In genomic region chr5:174192103-174192655, GRCh38 we compare ENCODE assay signal across 25 cellular contexts.
"Had no signal": no experiment of that assay in that cellular context is flagged by ENCODE, and none has a peak within 500 bp of the region (broad histone marks: within the 10 kb centered on the region; RNA-seq: fewer than 3 reads in every experiment).

No MANE protein-coding gene starts in this region.

- H3K27me3 Mint-ChIP-seq: activated CD4-positive, alpha-beta memory T cell treated with anti-CD3 and anti-CD28 coated beads, Interleukin-2, amount 10 ng/mL, durations not matched to agents 7 days and 5 days; activated naive CD8-positive, alpha-beta T cell treated with anti-CD3 and anti-CD28 coated beads, Interleukin-2, amount 10 ng/mL, durations not matched to agents 7 days and 5 days; central memory CD8-positive, alpha-beta T cell had no signal

- H3K4me3 ChIP-seq: adrenal gland, breast epithelium, SK-N-MC had no signal

- H3K4me1 ChIP-seq: adrenal gland, breast epithelium had no signal

- H3K27ac Mint-ChIP-seq: activated CD4-positive, alpha-beta memory T cell treated with anti-CD3 and anti-CD28 coated beads, Interleukin-2, amount 10 ng/mL, durations not matched to agents 7 days and 5 days; activated CD4-positive, alpha-beta T cell treated with anti-CD3 and anti-CD28 coated beads for 36 hours; activated naive CD8-positive, alpha-beta T cell treated with anti-CD3 and anti-CD28 coated beads, Interleukin-2, amount 10 ng/mL, durations not matched to agents 7 days and 5 days had no signal

- H3K36me3 Mint-ChIP-seq: activated naive CD8-positive, alpha-beta T cell treated with anti-CD3 and anti-CD28 coated beads, Interleukin-2, amount 10 ng/mL, durations not matched to agents 7 days and 5 days had no signal

- ATAC-seq: activated CD4-positive, alpha-beta T cell treated with anti-CD3 and anti-CD28 coated beads for 36 hours; Panc1; Right ventricle myocardium inferior had no signal

- H3K9me3 ChIP-seq: adrenal gland, breast epithelium had no signal

- H3K4me1 Mint-ChIP-seq: activated CD4-positive, alpha-beta memory T cell treated with anti-CD3 and anti-CD28 coated beads, Interleukin-2, amount 10 ng/mL, durations not matched to agents 7 days and 5 days; activated CD4-positive, alpha-beta T cell treated with anti-CD3 and anti-CD28 coated beads for 36 hours; activated naive CD8-positive, alpha-beta T cell treated with anti-CD3 and anti-CD28 coated beads, Interleukin-2, amount 10 ng/mL, durations not matched to agents 7 days and 5 days; central memory CD8-positive, alpha-beta T cell had no signal

- H3K27ac ChIP-seq: adrenal gland, breast epithelium, SK-N-MC, VCaP had no signal

- DNase-seq: activated CD4-positive, alpha-beta memory T cell treated with anti-CD3 and anti-CD28 coated beads, Interleukin-2, amount 10 ng/mL, durations not matched to agents 7 days and 5 days; activated CD4-positive, alpha-beta T cell treated with anti-CD3 and anti-CD28 coated beads for 36 hours; activated CD4-positive, alpha-beta T cell treated with anti-CD3 and anti-CD28 coated beads, Interleukin-2, amount 50 U/mL, for 1 hour; activated CD8-positive, alpha-beta memory T cell treated with anti-CD3 and anti-CD28 coated beads, Interleukin-2, amount 50 U/mL, for 4 hours; activated naive CD4-positive, alpha-beta T cell treated with anti-CD3 and anti-CD28 coated beads, Interleukin-2, amount 50 U/mL, for 16 hours; activated naive CD8-positive, alpha-beta T cell treated with anti-CD3 and anti-CD28 coated beads, Interleukin-2, amount 10 ng/mL, durations not matched to agents 7 days and 5 days; activated T-cell treated with anti-CD3 and anti-CD28 coated beads, Interleukin-2, amount 50 U/mL, for 1 hour; adrenal gland; anterior cingulate cortex; KBM-7; NCI-H1092; NCI-H1930; NCI-H2171; NCI-H226; NCI-H526; NK-92 treated with Interleukin-12 subunit alpha and Interleukin-12 subunit beta, amount 100 ng/mL, for 24 hours; OCI-M1; RPMI8226; T-helper 1 cell had no signal

- H3K9me3 Mint-ChIP-seq: activated CD4-positive, alpha-beta memory T cell treated with anti-CD3 and anti-CD28 coated beads, Interleukin-2, amount 10 ng/mL, durations not matched to agents 7 days and 5 days; activated naive CD8-positive, alpha-beta T cell treated with anti-CD3 and anti-CD28 coated beads, Interleukin-2, amount 10 ng/mL, durations not matched to agents 7 days and 5 days; central memory CD8-positive, alpha-beta T cell had no signal

- H3K36me3 ChIP-seq: adrenal gland, breast epithelium had no signal

- H3K4me3 Mint-ChIP-seq: activated CD4-positive, alpha-beta memory T cell treated with anti-CD3 and anti-CD28 coated beads, Interleukin-2, amount 10 ng/mL, durations not matched to agents 7 days and 5 days; activated CD4-positive, alpha-beta T cell treated with anti-CD3 and anti-CD28 coated beads for 36 hours; activated naive CD8-positive, alpha-beta T cell treated with anti-CD3 and anti-CD28 coated beads, Interleukin-2, amount 10 ng/mL, durations not matched to agents 7 days and 5 days; central memory CD8-positive, alpha-beta T cell had no signal

- H3K27me3 ChIP-seq: breast epithelium had no signal
